Comparison of ENCODE assay signal across 1 cellular context in genomic region chr3:150733373-150733935, GRCh38.
A peak's percentile ranks its signal among the peaks of the same experiment; 100 is the strongest.
TF ChIP-seq lines count a peak whose summit lies in the region.

No MANE protein-coding gene starts in this region.

TF ChIP-seq in K562, 482 proteins besides CTCF, POLR2A, EP300 and RAD21 (continued from another document and continues in another):
- TF ChIP-seq ZC3H4 (CRISPR knock-in tag; IDR thresholded peaks at IDR 0.05; ENCODE audit: borderline replicate concordance) (no peak), ZNF449 (CRISPR knock-in tag; IDR thresholded peaks at IDR 0.05) (no peak), ZBTB8A (IDR thresholded peaks at IDR 0.05; ENCODE audit: partially characterized antibody) (no peak), ZNF644 (tag; IDR thresholded peaks at IDR 0.05; ENCODE audit: low read depth) (no peak), RFX5 (IDR thresholded peaks at IDR 0.05; ENCODE audit: low read depth, low read length) (no peak), TCF3 (CRISPR knock-in tag; IDR thresholded peaks at IDR 0.05) (peak; percentile 83), ZSCAN29 (IDR thresholded peaks at IDR 0.05) (0 out of 2 replicates have a peak, but pooled peaks have one; percentile 31), VEZF1 (CRISPR knock-in tag; IDR thresholded peaks at IDR 0.05) (peak; percentile 71), CTCFL (IDR thresholded peaks at IDR 0.05; ENCODE audit: borderline replicate concordance, insufficient read depth, low read depth, low read length, poor library complexity, severe bottlenecking) (no peak), NR2C1 (IDR thresholded peaks at IDR 0.05) (peak; percentile 22; the same call in 1 of the 2 replicates), NR2C1 (tag; IDR thresholded peaks at IDR 0.05) (no peak), ETV5 (CRISPR knock-in tag; IDR thresholded peaks at IDR 0.05; ENCODE audit: low read depth) (0 out of 2 replicates have a peak, but pooled peaks have one; percentile 46), NFRKB (IDR thresholded peaks at IDR 0.05; ENCODE audit: low read depth) (peak; percentile 13; the same call in 1 of the 2 replicates), PATZ1 (CRISPR knock-in tag; IDR thresholded peaks at IDR 0.05; ENCODE audit: borderline replicate concordance) (no peak), KAT7 (CRISPR knock-in tag; IDR thresholded peaks at IDR 0.05; ENCODE audit: borderline replicate concordance) (no peak), ARID1B (IDR thresholded peaks at IDR 0.05) (peak; percentile 91), ZNF277 (CRISPR knock-in tag; IDR thresholded peaks at IDR 0.05; ENCODE audit: borderline replicate concordance) (no peak), ZNF175 (CRISPR knock-in tag; IDR thresholded peaks at IDR 0.05; ENCODE audit: low read depth) (no peak), NCOA1 (IDR thresholded peaks at IDR 0.05; ENCODE audit: low read depth) (peak; percentile 64; the same call in 1 of the 2 replicates), CBX2 (IDR thresholded peaks at IDR 0.05; ENCODE audit: insufficient read depth, low read length, poor library complexity, severe bottlenecking) (no peak), E4F1 (CRISPR knock-in tag; IDR thresholded peaks at IDR 0.05; ENCODE audit: borderline replicate concordance) (no peak), ZNF740 (CRISPR knock-in tag; IDR thresholded peaks at IDR 0.05) (0 out of 2 replicates have a peak, but pooled peaks have one; percentile 37), ZNF740 (tag; IDR thresholded peaks at IDR 0.05) (peak in 1 of 2 experiments; percentile 71; a peak in 1 of 4 replicates), TAF1 (IDR thresholded peaks at IDR 0.05; ENCODE audit: control insufficient read depth, extremely low read depth, insufficient read depth, low read length, severe bottlenecking) (peak; percentile 36), GTF2F1 (IDR thresholded peaks at IDR 0.05; ENCODE audit: low read depth, low read length) (peak; percentile 60; the same call in 1 of the 2 replicates), E2F4 (CRISPR knock-in tag; IDR thresholded peaks at IDR 0.05; ENCODE audit: low read depth) (no peak), USF2 (CRISPR knock-in tag; IDR thresholded peaks at IDR 0.05) (no peak), SMARCE1 (IDR thresholded peaks at IDR 0.05) (peak; percentile 77), FOXK2 (conservative IDR thresholded peaks at IDR 0.05 in 1 of 2, IDR thresholded peaks at IDR 0.05 in 1 of 2; ENCODE audit: low read depth in 2 of 2) (peak in 1 of 2 experiments; percentile 44; a peak in 3 of 4 replicates), FOXJ3 (CRISPR knock-in tag; IDR thresholded peaks at IDR 0.05) (no peak), TBL1XR1 (IDR thresholded peaks at IDR 0.05; ENCODE audit: low read length in 2 of 2) (peak; percentile 45 to 70; a peak in 2 of 4 replicates), ZBTB40 (IDR thresholded peaks at IDR 0.05) (no peak), ZBTB40 (CRISPR knock-in tag; IDR thresholded peaks at IDR 0.05) (no peak)
